In the genomic region with DNA sequence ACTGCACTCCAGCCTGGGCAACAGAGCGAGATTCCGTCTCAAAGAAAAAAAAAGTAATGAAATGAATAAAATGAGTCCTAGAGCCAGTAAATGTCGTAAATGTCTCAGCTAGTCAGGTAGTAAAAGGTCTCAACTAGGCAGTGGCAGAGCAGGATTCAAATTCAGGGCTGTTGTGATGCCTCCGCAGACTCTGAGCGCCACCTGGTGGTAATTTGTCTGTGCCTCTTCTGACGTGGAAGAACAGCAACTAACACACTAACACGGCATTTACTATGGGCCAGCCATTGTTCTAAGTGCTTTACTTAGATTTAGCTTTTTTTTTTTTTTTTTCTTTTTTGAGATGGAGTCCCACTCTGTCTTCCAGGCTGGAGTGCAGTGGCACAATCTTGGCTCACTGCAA, we compare ENCODE assay signal across 8 cellular contexts. TPM values are rescaled to one million over a fixed set of nuclear protein-coding genes. Genes with fewer than 3 reads are reported as not detected.
DNase-seq lines count a peak whose midpoint lies in the region; ATAC-seq and TF ChIP-seq lines count a peak whose summit lies in the region.

No MANE protein-coding gene starts in this region.

- no peak overlapping the region for H2AFZ ChIP-seq in MM.1S (ENCODE audit: low read length)

- TF ChIP-seq CTCF in MM.1S (IDR thresholded peaks at IDR 0.05; ENCODE audit: low read length), result peak; percentile 77

- H3K36me3 ChIP-seq in MM.1S (replicated peaks; ENCODE audit: insufficient read depth, low read length), result no peaks in the 10 kb centered on the region

- H3K27ac Mint-ChIP-seq in activated naive CD4-positive, alpha-beta T cell treated with anti-CD3 and anti-CD28 coated beads, Interleukin-2, amount 50 U/mL, for 72 hours, result no peak overlapping the region

- H3K79me2 ChIP-seq in MM.1S (ENCODE audit: low read length), result no peaks in the 10 kb centered on the region

- intact Hi-C loops in cardiac septum (cut with DNase I), result loop anchor here (2.0 kb wide), 1 partner anchor 170 kb away; no protein-coding TSS in a partner anchor

- no peak overlapping the region for H3K4me3 ChIP-seq in MM.1S (ENCODE audit: low read length)

- H3K27me3 ChIP-seq in MM.1S (replicated peaks; ENCODE audit: insufficient read depth, low read length), result peaks cover 43% of the 10 kb centered on the region

- no peaks in the 10 kb centered on the region for H3K9me2 ChIP-seq in MM.1S (replicated peaks; ENCODE audit: insufficient read depth, low read length)

- DNase-seq in Daoy (ENCODE audit: low read depth) (peak; percentile 80), MM.1S (peak; percentile 81), SKM-1 treated with dmso at 0.1 percent for 144 hours (lab: John Stamatoyannopoulos, UW; ENCODE audit: unreplicated experiment) (peak; percentile 65), cardiac septum (ENCODE audit: low spot score) (peak; percentile 81), pulmonary artery endothelial cell (ENCODE audit: low read depth, low spot score) (peak; percentile 72)
- peak; percentile 70 to 89 for DNase-seq in activated naive CD4-positive, alpha-beta T cell treated with anti-CD3 and anti-CD28 coated beads, Interleukin-2, amount 50 U/mL, for 72 hours (ENCODE audit: low spot score in 2 of 2)

- H3F3A ChIP-seq in MM.1S (ENCODE audit: insufficient read depth, low read length), result no peaks in the 10 kb centered on the region

- no peaks in the 10 kb centered on the region for H3K9me3 Mint-ChIP-seq in activated naive CD4-positive, alpha-beta T cell treated with anti-CD3 and anti-CD28 coated beads, Interleukin-2, amount 50 U/mL, for 72 hours

- H3K4me1 ChIP-seq in MM.1S (ENCODE audit: low read length), result no peaks in the 10 kb centered on the region

- H3K9me3 ChIP-seq in MM.1S (replicated peaks; ENCODE audit: insufficient read depth, low read length), result no peaks in the 10 kb centered on the region

- ATAC-seq in activated naive CD4-positive, alpha-beta T cell treated with anti-CD3 and anti-CD28 coated beads, Interleukin-2, amount 50 U/mL, for 72 hours, result peak; percentile 93 to 95
- no peak for ATAC-seq in HG03097 (IDR thresholded peaks at IDR 0.05; ENCODE audit: low FRiP score, unreplicated experiment)
- ATAC-seq in HG03439 (IDR thresholded peaks at IDR 0.05; ENCODE audit: unreplicated experiment), result no peak

- H3K9ac ChIP-seq in MM.1S (ENCODE audit: low read length), result no peak overlapping the region

- H4K20me1 ChIP-seq in MM.1S (ENCODE audit: insufficient read depth, low read length), result no peaks in the 10 kb centered on the region

- H3K36me3 Mint-ChIP-seq in activated naive CD4-positive, alpha-beta T cell treated with anti-CD3 and anti-CD28 coated beads, Interleukin-2, amount 50 U/mL, for 72 hours, result no peaks in the 10 kb centered on the region

- no peak overlapping the region for H3K4me2 ChIP-seq in MM.1S (ENCODE audit: low read depth, low read length)

- H3K27ac ChIP-seq in MM.1S (ENCODE audit: low read length), result no peak overlapping the region

RNA-seq across cellular contexts. Expression of a gene that starts 30.2 kb away (rescaled TPM):
- total RNA-seq in Daoy (2014; rRNA removed; shearing (Covaris generic)), result not detected in 2 replicates
- total RNA-seq in activated naive CD4-positive, alpha-beta T cell treated with anti-CD3 and anti-CD28 coated beads, Interleukin-2, amount 50 U/mL, for 72 hours, result not detected
- total RNA-seq in cardiac septum (not detected), pulmonary artery endothelial cell (not detected in 2 replicates)

RNA-seq across cellular contexts. Expression of a gene that starts 48.6 kb away (rescaled TPM):
- 0.77 and 5.0 TPM in 2 replicates for total RNA-seq in Daoy (2014; rRNA removed; shearing (Covaris generic))
- 1 to 10 TPM in 1 of 2 donors, under 1 TPM in 1; 0.91 to 2.0 TPM for total RNA-seq in activated naive CD4-positive, alpha-beta T cell treated with anti-CD3 and anti-CD28 coated beads, Interleukin-2, amount 50 U/mL, for 72 hours
- total RNA-seq in cardiac septum (0.48 TPM), pulmonary artery endothelial cell (under 0.01 and 0.32 TPM in 2 replicates)

RNA-seq across cellular contexts. Expression of a gene that starts 56.2 kb away (rescaled TPM):
- total RNA-seq in Daoy (2014; rRNA removed; shearing (Covaris generic)), result not detected in 2 replicates
- total RNA-seq in activated naive CD4-positive, alpha-beta T cell treated with anti-CD3 and anti-CD28 coated beads, Interleukin-2, amount 50 U/mL, for 72 hours, result not detected
- total RNA-seq in cardiac septum, result not detected
- not detected in 2 replicates for total RNA-seq in pulmonary artery endothelial cell

Comparison
In these comparisons a context has a peak if more than half of its experiments do, and no peak if none do; other contexts are left out.
1. ATAC-seq: peak in activated naive CD4-positive, alpha-beta T cell treated with anti-CD3 and anti-CD28 coated beads, Interleukin-2, amount 50 U/mL, for 72 hours (2 of 2); none in HG03097 (single experiment) and HG03439 (single experiment).
2. Peak in every context shown above with its lines, with median percentiles within 50 percentile points of each other: DNase-seq.